Comparison of ENCODE assay signal across 32 cellular contexts in the genomic region with DNA sequence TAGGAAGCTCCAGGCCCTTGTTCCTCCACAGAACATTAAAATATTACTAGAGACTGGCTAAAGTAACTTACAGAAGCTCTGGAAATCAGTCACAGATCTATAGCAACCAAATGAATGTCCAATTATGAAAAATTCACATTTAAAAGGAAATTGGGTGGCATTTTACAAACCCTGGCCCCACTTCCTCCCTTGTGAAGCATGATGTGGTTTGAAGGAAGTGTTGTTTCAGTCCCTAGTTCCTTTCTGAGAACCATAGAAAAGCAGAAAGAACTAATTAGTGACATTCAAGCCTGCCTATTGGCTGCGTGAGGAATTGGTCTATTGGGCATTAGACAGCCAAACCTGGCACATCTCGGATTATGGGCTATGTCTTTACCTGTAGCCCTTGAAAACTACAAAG.
"Had no signal": no experiment of that assay in that cellular context is flagged by ENCODE, and none has a peak within 500 bp of the region (broad histone marks: within the 10 kb centered on the region; RNA-seq: fewer than 3 reads in every experiment).

No MANE protein-coding gene starts in this region.

- DNase-seq: activated CD4-positive, alpha-beta memory T cell treated with anti-CD3 and anti-CD28 coated beads, Interleukin-2, amount 10 ng/mL, durations not matched to agents 7 days and 5 days; activated CD4-positive, alpha-beta T cell treated with anti-CD3 and anti-CD28 coated beads for 1 hour; activated CD4-positive, alpha-beta T cell treated with anti-CD3 and anti-CD28 coated beads for 48 hours; activated CD4-positive, CD25-positive, alpha-beta regulatory T cell; activated CD8-positive, alpha-beta memory T cell treated with anti-CD3 and anti-CD28 coated beads for 24 hours; activated CD8-positive, alpha-beta memory T cell treated with anti-CD3 and anti-CD28 coated beads, Interleukin-2, amount 10 ng/mL, durations not matched to agents 7 days and 5 days; activated CD8-positive, alpha-beta memory T cell treated with anti-CD3 and anti-CD28 coated beads, Interleukin-2, amount 50 U/mL, for 48 hours; activated effector memory CD4-positive, alpha-beta T cell treated with anti-CD3 and anti-CD28 coated beads, Interleukin-2, amount 50 U/mL, for 16 hours; activated naive CD4-positive, alpha-beta T cell; activated naive CD4-positive, alpha-beta T cell treated with anti-CD3 and anti-CD28 coated beads, Interleukin-2, amount 50 U/mL, for 16 hours; activated naive CD8-positive, alpha-beta T cell treated with anti-CD3 and anti-CD28 coated beads, Interleukin-2, amount 10 ng/mL, durations not matched to agents 7 days and 5 days; activated T-cell treated with anti-CD3 and anti-CD28 coated beads, Interleukin-2, amount 50 U/mL, for 72 hours; amygdala; colonic mucosa; NCI-H1105 treated with DMSO at 0.1 percent for 48 hours; NCI-H1436; NCI-H1694; NCI-H2029; NCI-H345; NCI-H524 treated with DMSO at 0.1 percent for 48 hours; NK-92 treated with Interleukin-12 subunit alpha and Interleukin-12 subunit beta, amount 100 ng/mL, for 24 hours; OCI-M1; SHP77; SJCRH30; SW 1271; T-helper 1 cell; T-helper 2 cell; T-helper 9 cell; WERI-Rb-1 had no signal

- H3K27ac Mint-ChIP-seq: activated CD4-positive, alpha-beta memory T cell treated with anti-CD3 and anti-CD28 coated beads, Interleukin-2, amount 10 ng/mL, durations not matched to agents 7 days and 5 days; activated CD8-positive, alpha-beta memory T cell treated with anti-CD3 and anti-CD28 coated beads, Interleukin-2, amount 10 ng/mL, durations not matched to agents 7 days and 5 days; activated naive CD8-positive, alpha-beta T cell treated with anti-CD3 and anti-CD28 coated beads, Interleukin-2, amount 10 ng/mL, durations not matched to agents 7 days and 5 days; activated T-cell treated with anti-CD3 and anti-CD28 coated beads, Interleukin-2, amount 50 U/mL, for 72 hours; activated T-helper 17 cell treated with anti-CD3 and anti-CD28 coated beads, Interleukin-2, amount 50 U/mL, for 72 hours had no signal

- H3K4me3 Mint-ChIP-seq: activated CD4-positive, alpha-beta memory T cell treated with anti-CD3 and anti-CD28 coated beads, Interleukin-2, amount 10 ng/mL, durations not matched to agents 7 days and 5 days; activated CD8-positive, alpha-beta memory T cell treated with anti-CD3 and anti-CD28 coated beads, Interleukin-2, amount 10 ng/mL, durations not matched to agents 7 days and 5 days; activated naive CD8-positive, alpha-beta T cell treated with anti-CD3 and anti-CD28 coated beads, Interleukin-2, amount 10 ng/mL, durations not matched to agents 7 days and 5 days; activated T-cell treated with anti-CD3 and anti-CD28 coated beads, Interleukin-2, amount 50 U/mL, for 72 hours; activated T-helper 17 cell treated with anti-CD3 and anti-CD28 coated beads, Interleukin-2, amount 50 U/mL, for 72 hours; central memory CD8-positive, alpha-beta T cell had no signal

- H3K4me1 Mint-ChIP-seq: activated CD4-positive, alpha-beta memory T cell treated with anti-CD3 and anti-CD28 coated beads, Interleukin-2, amount 10 ng/mL, durations not matched to agents 7 days and 5 days; activated CD8-positive, alpha-beta memory T cell treated with anti-CD3 and anti-CD28 coated beads, Interleukin-2, amount 10 ng/mL, durations not matched to agents 7 days and 5 days; activated naive CD8-positive, alpha-beta T cell treated with anti-CD3 and anti-CD28 coated beads, Interleukin-2, amount 10 ng/mL, durations not matched to agents 7 days and 5 days; activated T-helper 17 cell treated with anti-CD3 and anti-CD28 coated beads, Interleukin-2, amount 50 U/mL, for 72 hours; central memory CD8-positive, alpha-beta T cell had no signal

- ATAC-seq: activated CD8-positive, alpha-beta memory T cell treated with anti-CD3 and anti-CD28 coated beads, Interleukin-2, amount 10 ng/mL, durations not matched to agents 7 days and 5 days; activated T-cell treated with anti-CD3 and anti-CD28 coated beads, Interleukin-2, amount 50 U/mL, for 72 hours; activated T-helper 17 cell treated with anti-CD3 and anti-CD28 coated beads, Interleukin-2, amount 50 U/mL, for 72 hours; Panc1 had no signal

- H3K27me3 Mint-ChIP-seq: activated CD4-positive, alpha-beta memory T cell treated with anti-CD3 and anti-CD28 coated beads, Interleukin-2, amount 10 ng/mL, durations not matched to agents 7 days and 5 days; activated CD8-positive, alpha-beta memory T cell treated with anti-CD3 and anti-CD28 coated beads, Interleukin-2, amount 10 ng/mL, durations not matched to agents 7 days and 5 days; activated naive CD8-positive, alpha-beta T cell treated with anti-CD3 and anti-CD28 coated beads, Interleukin-2, amount 10 ng/mL, durations not matched to agents 7 days and 5 days; activated T-helper 17 cell treated with anti-CD3 and anti-CD28 coated beads, Interleukin-2, amount 50 U/mL, for 72 hours; central memory CD8-positive, alpha-beta T cell had no signal

- H3K36me3 Mint-ChIP-seq: activated CD8-positive, alpha-beta memory T cell treated with anti-CD3 and anti-CD28 coated beads, Interleukin-2, amount 10 ng/mL, durations not matched to agents 7 days and 5 days; activated naive CD8-positive, alpha-beta T cell treated with anti-CD3 and anti-CD28 coated beads, Interleukin-2, amount 10 ng/mL, durations not matched to agents 7 days and 5 days had no signal
